Comparison of ENCODE assay signal across 18 cellular contexts in genomic region chr5:138655530-138656245, GRCh38.
DNase-seq lines count a peak whose midpoint lies in the region; ATAC-seq, FAIRE-seq and TF ChIP-seq lines count a peak whose summit lies in the region.
"Had no signal": no experiment of that assay in that cellular context is flagged by ENCODE, and none has a peak within 500 bp of the region (broad histone marks: within the 10 kb centered on the region; RNA-seq: fewer than 3 reads in every experiment).

No MANE protein-coding gene starts in this region.

- H3K4me2 ChIP-seq in mammary epithelial cell (ENCODE audit: insufficient read depth, low read depth, low read length): no peak overlapping the region

- H2AFZ ChIP-seq in mammary epithelial cell (ENCODE audit: low read depth, low read length): no peak overlapping the region

- POLR2A ChIA-PET in MCF 10A (lab: Yijun Ruan, JAX): interaction anchor here (0.8 kb wide), 1 partner anchor 9 kb away, joined by 4 read pairs; no protein-coding TSS in a partner anchor

- no peaks in the 10 kb centered on the region for H4K20me1 ChIP-seq in mammary epithelial cell (ENCODE audit: insufficient read depth, low read length)

- H3K4me3 Mint-ChIP-seq in MCF 10A (ENCODE audit: unreplicated experiment): no peak overlapping the region

- no peak overlapping the region for H3K4me3 ChIP-seq in mammary epithelial cell (replicated peaks in 1 of 3; ENCODE audit: insufficient read depth in 1 of 3, low read depth in 2 of 3, low read length in 3 of 3)
- peak overlapping the region in 10 of 59 donors; percentile 1 to 41 (median 23) for H3K4me3 ChIP-seq in dorsolateral prefrontal cortex
- H3K4me3 ChIP-seq: gastrocnemius medialis, Peyer's patch had no signal

- H3K27me3 ChIP-seq in mammary epithelial cell (ENCODE audit: insufficient read depth, low read length) (no peaks in the 10 kb centered on the region), dorsolateral prefrontal cortex (no peaks in the 10 kb centered on the region)
- H3K27me3 ChIP-seq: gastrocnemius medialis, Peyer's patch had no signal

- in situ Hi-C loops in mammary epithelial cell (cut with MboI; ENCODE audit: low sequenced_read_pairs in 2 of 2): no loop called here

- FAIRE-seq in urothelium cell line (lab: Jason Lieb, UNC): no peak
- FAIRE-seq: D721Med had no signal

- DNase-seq in MCF 10A (ENCODE audit: unreplicated experiment) (peak; percentile 63), mammary epithelial cell (no peak), dorsolateral prefrontal cortex (peak; percentile 28 to 97 (median 91)), midbrain (lab: John Stamatoyannopoulos, UW) (peak; percentile 92), urothelium cell line (ENCODE audit: low spot score) (peak; percentile 17)
- DNase-seq: activated CD4-positive, alpha-beta T cell treated with anti-CD3 and anti-CD28 coated beads, Interleukin-2, amount 10 ng/mL, durations not matched to agents 24 days and 14 days; effector memory CD8-positive, alpha-beta T cell; gastrocnemius medialis; GOT3; naive B cell; NCI-H187; NCI-H526 treated with DMSO at 0.1 percent for 48 hours; Peyer's patch had no signal

- H3K27ac ChIP-seq in mammary epithelial cell (ENCODE audit: insufficient read depth, low read depth, low read length) (no peak overlapping the region), dorsolateral prefrontal cortex (peak overlapping the region; percentile 60 to 99 (median 93))
- H3K27ac ChIP-seq: gastrocnemius medialis, Peyer's patch had no signal

- no TSS peak for BruUV-seq in MCF 10A (replicated peaks; lab: Mats Ljungman, UMichigan)
- no TSS peak for BruUV-seq in mammary epithelial cell (replicated peaks; lab: Mats Ljungman, UMichigan)

- dilution Hi-C loops in mammary epithelial cell (cut with HindIII; ENCODE audit: low sequenced_read_pairs): no loop called here

- intact Hi-C loops in MCF 10A (cut with micrococcal nuclease): no loop called here
- intact Hi-C loops in mammary epithelial cell (cut with micrococcal nuclease): loop anchor here (10.0 kb wide), 1 partner anchor 249 kb away; no protein-coding TSS in a partner anchor
- intact Hi-C loops in dorsolateral prefrontal cortex (cut with DNase I): loop anchor here in 1 of 2 donors (5.0 kb wide), 1 partner anchor 78 kb away; the partner anchor contains the start of gene HSPA9

- no peaks in the 10 kb centered on the region for H3K9me3 ChIP-seq in mammary epithelial cell (replicated peaks; ENCODE audit: insufficient read depth, low read length)
- H3K9me3 ChIP-seq: gastrocnemius medialis, Peyer's patch had no signal

- H3K27ac Mint-ChIP-seq in MCF 10A (ENCODE audit: low read depth, unreplicated experiment): no peak overlapping the region

- no peaks in the 10 kb centered on the region for H3K79me2 ChIP-seq in mammary epithelial cell (ENCODE audit: insufficient read depth, low read length)

- no peaks in the 10 kb centered on the region for H3K4me1 Mint-ChIP-seq in MCF 10A (ENCODE audit: insufficient read depth, unreplicated experiment)

- H3K9me3 Mint-ChIP-seq in MCF 10A (ENCODE audit: unreplicated experiment): no peaks in the 10 kb centered on the region
- H3K9me3 Mint-ChIP-seq: activated CD4-positive, alpha-beta T cell treated with anti-CD3 and anti-CD28 coated beads, Interleukin-2, amount 10 ng/mL, durations not matched to agents 24 days and 14 days; naive B cell; stimulated activated memory B cell treated with anti-CD40 and anti-IgM and Interleukin-4, amounts not matched to agents 10 μg/mL and 1 μg/mL and 100 μg/mL, for 72 hours had no signal

- TF ChIP-seq CTCF in MCF 10A (IDR thresholded peaks at IDR 0.05; ENCODE audit: unreplicated experiment): no peak
- TF ChIP-seq CTCF in mammary epithelial cell (conservative IDR thresholded peaks at IDR 0.05 in 1 of 2, IDR thresholded peaks at IDR 0.05 in 1 of 2; ENCODE audit: extremely low read depth in 1 of 2, insufficient read depth in 1 of 2, low read depth in 1 of 2, low read length in 2 of 2): no peak
- peak in 7 of 56 donors; percentile 5 to 41 (median 24) for TF ChIP-seq CTCF in dorsolateral prefrontal cortex (IDR thresholded peaks at IDR 0.05 in 54 of 56, conservative IDR thresholded peaks at IDR 0.05 in 2 of 56; ENCODE audit: low read depth in 1 of 56, partially characterized antibody in 56 of 56)

- H3K36me3 ChIP-seq in mammary epithelial cell (ENCODE audit: insufficient read depth, low read length): no peaks in the 10 kb centered on the region
- H3K36me3 ChIP-seq: gastrocnemius medialis, Peyer's patch had no signal

- ATAC-seq in HG03039 (IDR thresholded peaks at IDR 0.05; ENCODE audit: unreplicated experiment) (no peak), GM18907 (IDR thresholded peaks at IDR 0.05; ENCODE audit: unreplicated experiment) (no peak), GM21526 (IDR thresholded peaks at IDR 0.05; ENCODE audit: low FRiP score, unreplicated experiment) (no peak)
- ATAC-seq: effector memory CD8-positive, alpha-beta T cell; gastrocnemius medialis; stimulated activated memory B cell treated with anti-CD40 and anti-IgM and Interleukin-4, amounts not matched to agents 10 μg/mL and 1 μg/mL and 100 μg/mL, for 72 hours had no signal

- CTCF ChIA-PET in MCF 10A (lab: Yijun Ruan, JAX): interaction anchor here (0.5 to 1.5 kb wide), 6 partner anchors 8 to 522 kb away, joined by 3 to 4 read pairs (median 4); no protein-coding TSS in a partner anchor
- CTCF ChIA-PET in mammary epithelial cell (lab: Charles Lee; ENCODE audit: low non-redundant PET): no interaction called here

- H3K4me1 ChIP-seq in mammary epithelial cell (ENCODE audit: insufficient read depth, low read length): peaks cover 13% of the 10 kb centered on the region
- H3K4me1 ChIP-seq: gastrocnemius medialis had no signal

- H3K9ac ChIP-seq in mammary epithelial cell (ENCODE audit: insufficient read depth, low read length): no peak overlapping the region

- H3K36me3 Mint-ChIP-seq in MCF 10A (ENCODE audit: insufficient read depth, unreplicated experiment): no peaks in the 10 kb centered on the region
- H3K36me3 Mint-ChIP-seq: naive B cell; stimulated activated memory B cell treated with anti-CD40 and anti-IgM and Interleukin-4, amounts not matched to agents 10 μg/mL and 1 μg/mL and 100 μg/mL, for 72 hours had no signal

- WGBS in mammary epithelial cell (ENCODE audit: low coverage, missing lambda C conversion rate): 70% methylated on average over 6 of the region's 6 CpGs

- no peaks in the 10 kb centered on the region for H3K27me3 Mint-ChIP-seq in MCF 10A (ENCODE audit: insufficient read depth, unreplicated experiment)
